Comparison of ENCODE assay signal across 17 cellular contexts in genomic region chr17:41957869-41958231, GRCh38.
"Had no signal": no experiment of that assay in that cellular context is flagged by ENCODE, and none has a peak within 500 bp of the region (broad histone marks: within the 10 kb centered on the region; RNA-seq: fewer than 3 reads in every experiment).

No MANE protein-coding gene starts in this region.

- H3K4me3 ChIP-seq: adrenal gland, esophagus squamous epithelium, tibial artery, vagina had no signal

- H3K27me3 ChIP-seq: adrenal gland, esophagus squamous epithelium, neutrophil, tibial artery, vagina had no signal

- H3K9me3 Mint-ChIP-seq: activated CD4-positive, alpha-beta T cell treated with anti-CD3 and anti-CD28 coated beads, Interleukin-2, amount 10 ng/mL, durations not matched to agents 7 days and 5 days; activated naive CD4-positive, alpha-beta T cell treated with anti-CD3 and anti-CD28 coated beads, Interleukin-2, amount 50 U/mL, for 24 hours had no signal

- H3K27ac ChIP-seq: adrenal gland, esophagus squamous epithelium, neutrophil, tibial artery, vagina had no signal

- DNase-seq: activated CD4-positive, alpha-beta T cell treated with anti-CD3 and anti-CD28 coated beads, Interleukin-2, amount 10 ng/mL, durations not matched to agents 7 days and 5 days; activated CD8-positive, alpha-beta memory T cell treated with anti-CD3 and anti-CD28 coated beads for 24 hours; adrenal gland; esophagus squamous epithelium; hippocampal formation; kidney; midbrain; retina; stimulated activated CD4-positive, alpha-beta T cell treated with anti-CD3 and anti-CD28 coated beads, Interleukin-15, amount 100 ng/mL, for 24 hours; stimulated activated CD4-positive, alpha-beta T cell treated with anti-CD3 and anti-CD28 coated beads, Interleukin-4, amount 100 ng/mL, for 1 hour; stimulated activated naive CD4-positive, alpha-beta T cell; SW 1271; tibial artery had no signal

- H3K27me3 Mint-ChIP-seq: activated naive CD4-positive, alpha-beta T cell treated with anti-CD3 and anti-CD28 coated beads, Interleukin-2, amount 50 U/mL, for 24 hours had no signal

- H3K27ac Mint-ChIP-seq: activated CD4-positive, alpha-beta T cell treated with anti-CD3 and anti-CD28 coated beads, Interleukin-2, amount 10 ng/mL, durations not matched to agents 7 days and 5 days; activated naive CD4-positive, alpha-beta T cell treated with anti-CD3 and anti-CD28 coated beads, Interleukin-2, amount 50 U/mL, for 24 hours had no signal

- H3K4me1 Mint-ChIP-seq: activated naive CD4-positive, alpha-beta T cell treated with anti-CD3 and anti-CD28 coated beads, Interleukin-2, amount 50 U/mL, for 24 hours had no signal

- H3K36me3 Mint-ChIP-seq: activated naive CD4-positive, alpha-beta T cell treated with anti-CD3 and anti-CD28 coated beads, Interleukin-2, amount 50 U/mL, for 24 hours had no signal

- H3K4me1 ChIP-seq: adrenal gland had no signal

- FAIRE-seq: colon, kidney had no signal

- H3K36me3 ChIP-seq: adrenal gland, esophagus squamous epithelium, neutrophil, tibial artery, vagina had no signal

- H3K4me3 Mint-ChIP-seq: activated CD4-positive, alpha-beta T cell treated with anti-CD3 and anti-CD28 coated beads, Interleukin-2, amount 10 ng/mL, durations not matched to agents 7 days and 5 days; activated naive CD4-positive, alpha-beta T cell treated with anti-CD3 and anti-CD28 coated beads, Interleukin-2, amount 50 U/mL, for 24 hours had no signal

- H3K9me3 ChIP-seq: adrenal gland, esophagus squamous epithelium, neutrophil, tibial artery, vagina had no signal
